In the genomic region with DNA sequence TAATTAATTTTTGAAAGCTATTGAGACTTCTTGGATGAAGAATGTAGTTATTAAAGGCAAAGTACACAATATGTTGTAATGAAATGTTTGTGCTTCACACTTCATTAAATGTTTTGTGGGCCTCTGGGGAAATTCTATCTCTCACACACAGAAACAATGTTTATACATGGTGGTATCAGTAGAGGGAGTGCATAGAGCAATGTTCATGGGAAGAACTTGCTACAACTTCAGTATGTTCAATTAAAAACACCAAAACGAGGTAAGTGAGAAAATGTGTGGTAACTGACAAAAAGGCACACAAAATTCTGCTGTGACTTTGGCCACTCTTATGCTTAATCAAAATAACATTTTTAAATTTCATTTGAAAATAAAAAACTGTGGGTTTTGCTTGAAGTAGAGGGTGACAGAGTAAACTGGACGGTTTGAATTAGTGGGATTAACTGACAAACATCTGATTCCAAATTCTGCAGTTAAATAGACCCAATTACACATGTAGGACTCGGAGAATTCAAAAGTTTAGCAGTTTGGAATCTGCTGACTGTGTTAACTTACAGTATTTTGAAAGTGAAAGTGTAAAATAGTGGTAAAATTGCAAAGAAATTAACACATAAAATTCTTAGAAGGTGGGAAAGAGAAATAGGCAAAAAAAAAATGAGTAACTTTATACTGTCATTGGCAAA, we compare ENCODE assay signal across 8 cellular contexts.
A peak's percentile ranks its signal among the peaks of the same experiment; 100 is the strongest.
DNase-seq lines count a peak whose midpoint lies in the region; ATAC-seq and TF ChIP-seq lines count a peak whose summit lies in the region.

No MANE protein-coding gene starts in this region.

- intact Hi-C loops in CD4-positive, alpha-beta memory T cell (cut with micrococcal nuclease), result no loop called here
- intact Hi-C loops in sciatic nerve (cut with DNase I), result no loop called here

- no peak overlapping the region for H3K9ac ChIP-seq in HUES48 (ENCODE audit: low read depth, low read length)

- ATAC-seq in natural killer cell treated with Interleukin-12 subunit alpha and Interleukin-12 subunit beta and Interleukin-15 and Interleukin-18, amount 100 ng/mL, for 72 hours, result no peak
- no peak for ATAC-seq in HG03025 (IDR thresholded peaks at IDR 0.05; ENCODE audit: low FRiP score, unreplicated experiment)
- no peak for ATAC-seq in sciatic nerve

- peak overlapping the region in 6 of 7 donors; percentile 42 to 91 (median 88) for H3K27ac Mint-ChIP-seq in CD4-positive, alpha-beta memory T cell
- peak overlapping the region; percentile 39 to 62 for H3K27ac Mint-ChIP-seq in natural killer cell treated with Interleukin-12 subunit alpha and Interleukin-12 subunit beta and Interleukin-15 and Interleukin-18, amount 100 ng/mL, for 72 hours
- no peak overlapping the region for H3K27ac Mint-ChIP-seq in progenitor cell of endocrine pancreas

- H3K9me3 ChIP-seq in CD4-positive, alpha-beta memory T cell (ENCODE audit: control insufficient read depth in 1 of 2, low read length in 2 of 2), result no peaks in the 10 kb centered on the region
- H3K9me3 ChIP-seq in HUES48 (ENCODE audit: control insufficient read depth, insufficient read depth, low read length), result no peaks in the 10 kb centered on the region

- in situ Hi-C loops in brain microvascular endothelial cell (cut with HindIII; ENCODE audit: low pct_ligation_motif_present, low sequenced_read_pairs), result no loop called here

- DNase-seq in CD4-positive, alpha-beta memory T cell, result peak in 1 of 5 donors; percentile 0
- DNase-seq in brain microvascular endothelial cell (no peak), sciatic nerve (ENCODE audit: low spot score) (no peak), progenitor cell of endocrine pancreas (ENCODE audit: low spot score, unreplicated experiment) (no peak), NCI-H2171 (lab: John Stamatoyannopoulos, UW) (no peak)
- no peak for DNase-seq in natural killer cell treated with Interleukin-12 subunit alpha and Interleukin-12 subunit beta and Interleukin-15 and Interleukin-18, amount 100 ng/mL, for 72 hours (ENCODE audit: low spot score)

- H3K9me3 Mint-ChIP-seq in CD4-positive, alpha-beta memory T cell, result no peaks in the 10 kb centered on the region
- no peaks in the 10 kb centered on the region for H3K9me3 Mint-ChIP-seq in natural killer cell treated with Interleukin-12 subunit alpha and Interleukin-12 subunit beta and Interleukin-15 and Interleukin-18, amount 100 ng/mL, for 72 hours
- no peaks in the 10 kb centered on the region for H3K9me3 Mint-ChIP-seq in progenitor cell of endocrine pancreas (ENCODE audit: low read depth)

- H3K4me3 Mint-ChIP-seq in CD4-positive, alpha-beta memory T cell, result peak overlapping the region; percentile 78 to 91 (median 88)
- peak overlapping the region; percentile 76 for H3K4me3 Mint-ChIP-seq in natural killer cell treated with Interleukin-12 subunit alpha and Interleukin-12 subunit beta and Interleukin-15 and Interleukin-18, amount 100 ng/mL, for 72 hours
- no peak overlapping the region for H3K4me3 Mint-ChIP-seq in progenitor cell of endocrine pancreas (ENCODE audit: low read depth)

- no peaks in the 10 kb centered on the region for H3K4me1 ChIP-seq in CD4-positive, alpha-beta memory T cell (ENCODE audit: insufficient read depth, low read length)
- peaks cover 17% of the 10 kb centered on the region for H3K4me1 ChIP-seq in HUES48 (ENCODE audit: control insufficient read depth, insufficient read depth, low read length)

- H3K27me3 Mint-ChIP-seq in CD4-positive, alpha-beta memory T cell, result peaks cover 0 to 7% of the 10 kb centered on the region in 2 donors
- peaks cover 12 to 16% of the 10 kb centered on the region in 2 donors for H3K27me3 Mint-ChIP-seq in natural killer cell treated with Interleukin-12 subunit alpha and Interleukin-12 subunit beta and Interleukin-15 and Interleukin-18, amount 100 ng/mL, for 72 hours
- H3K27me3 Mint-ChIP-seq in progenitor cell of endocrine pancreas, result no peaks in the 10 kb centered on the region

- POLR2A ChIA-PET in CD4-positive, alpha-beta memory T cell (lab: Charles Lee; ENCODE audit: partially characterized antibody), result no interaction called here

- peak; percentile 3 for TF ChIP-seq CTCF in brain microvascular endothelial cell (IDR thresholded peaks at IDR 0.05; ENCODE audit: low read depth, low read length, missing control alignments)
- no peak for TF ChIP-seq CTCF in progenitor cell of endocrine pancreas (IDR thresholded peaks at IDR 0.05; ENCODE audit: unreplicated experiment)

- CTCF ChIA-PET in CD4-positive, alpha-beta memory T cell (lab: Charles Lee; ENCODE audit: partially characterized antibody), result interaction anchor here (0.6 to 1.3 kb wide), 2 partner anchors 40 to 810 kb away, joined by 3 to 4 read pairs; no protein-coding TSS in a partner anchor

- H3K27ac ChIP-seq in CD4-positive, alpha-beta memory T cell (ENCODE audit: low read depth, low read length), result no peak overlapping the region
- H3K27ac ChIP-seq in HUES48 (ENCODE audit: low read depth, low read length) (no peak overlapping the region), brain microvascular endothelial cell (peak overlapping the region; percentile 72)

- peaks cover 5 to 12% (median 7%) of the 10 kb centered on the region in 4 donors for H3K4me1 Mint-ChIP-seq in CD4-positive, alpha-beta memory T cell
- H3K4me1 Mint-ChIP-seq in natural killer cell treated with Interleukin-12 subunit alpha and Interleukin-12 subunit beta and Interleukin-15 and Interleukin-18, amount 100 ng/mL, for 72 hours (ENCODE audit: low read depth in 2 of 2), result peaks cover 11 to 13% of the 10 kb centered on the region in 2 donors
- H3K4me1 Mint-ChIP-seq in progenitor cell of endocrine pancreas (ENCODE audit: low read depth), result peaks cover 2% of the 10 kb centered on the region

- no peaks in the 10 kb centered on the region for H3K27me3 ChIP-seq in CD4-positive, alpha-beta memory T cell (ENCODE audit: insufficient read depth, low read length)
- H3K27me3 ChIP-seq in HUES48 (ENCODE audit: control insufficient read depth, insufficient read depth, low read length), result no peaks in the 10 kb centered on the region
- H3K27me3 ChIP-seq in brain microvascular endothelial cell (replicated peaks), result no peaks in the 10 kb centered on the region

- H3K36me3 ChIP-seq in CD4-positive, alpha-beta memory T cell (ENCODE audit: insufficient read depth, low read length), result no peaks in the 10 kb centered on the region
- H3K36me3 ChIP-seq in HUES48 (ENCODE audit: control insufficient read depth, insufficient read depth, low read length), result no peaks in the 10 kb centered on the region
- no peaks in the 10 kb centered on the region for H3K36me3 ChIP-seq in brain microvascular endothelial cell (replicated peaks)

- peak overlapping the region in 1 of 2 donors; percentile 49 for H3K4me3 ChIP-seq in CD4-positive, alpha-beta memory T cell (ENCODE audit: low read length in 2 of 2)
- H3K4me3 ChIP-seq in HUES48 (ENCODE audit: low read depth, low read length) (peak overlapping the region; percentile 40; the same call in 1 of the 2 replicates), brain microvascular endothelial cell (ENCODE audit: low read depth, low read length) (peak overlapping the region; percentile 37)

- no peaks in the 10 kb centered on the region for H3K36me3 Mint-ChIP-seq in CD4-positive, alpha-beta memory T cell
- H3K36me3 Mint-ChIP-seq in natural killer cell treated with Interleukin-12 subunit alpha and Interleukin-12 subunit beta and Interleukin-15 and Interleukin-18, amount 100 ng/mL, for 72 hours, result no peaks in the 10 kb centered on the region
- no peaks in the 10 kb centered on the region for H3K36me3 Mint-ChIP-seq in progenitor cell of endocrine pancreas (ENCODE audit: insufficient read depth)
